ENCODE assay signal across 18 cellular contexts in the genomic region with DNA sequence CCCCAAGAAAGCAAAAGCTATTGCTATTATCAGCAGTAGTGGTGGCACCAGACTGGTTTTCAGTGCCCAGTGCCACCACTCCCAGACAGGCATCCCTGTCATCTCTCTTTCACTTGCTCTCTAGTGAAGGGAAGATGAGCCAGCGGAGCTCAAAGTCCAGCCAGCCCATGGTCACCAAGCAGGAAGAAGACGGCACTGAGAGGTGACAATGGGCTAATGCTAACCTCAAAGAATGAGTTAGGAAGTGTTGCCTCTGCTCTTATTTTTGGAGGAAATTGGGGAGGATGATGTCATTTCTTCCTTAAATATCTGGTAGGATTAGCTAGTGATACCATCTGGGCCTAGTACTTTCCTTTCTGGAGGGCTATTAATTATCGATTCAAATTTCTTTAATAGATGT. TPM values are rescaled to one million over a fixed set of nuclear protein-coding genes. Genes with fewer than 3 reads are reported as not detected.
DNase-seq lines count a peak whose midpoint lies in the region; ATAC-seq, FAIRE-seq and TF ChIP-seq lines count a peak whose summit lies in the region.
"Had no signal": no experiment of that assay in that cellular context is flagged by ENCODE, and none has a peak within 500 bp of the region (broad histone marks: within the 10 kb centered on the region; RNA-seq: fewer than 3 reads in every experiment).

No MANE protein-coding gene starts in this region.

- H3K4me1 ChIP-seq in OCI-LY1 (ENCODE audit: insufficient read depth, low read length, severe bottlenecking) (peaks cover 68% of the 10 kb centered on the region), GM12878 (ENCODE audit: control insufficient read depth, insufficient read depth, low read length) (peaks cover 43% of the 10 kb centered on the region), heart left ventricle (peaks cover 0 to 51% (median 0%) of the 10 kb centered on the region in 12 donors)
- H3K4me1 ChIP-seq: right atrium auricular region, transverse colon had no signal

- H3K9me3 Mint-ChIP-seq in activated naive CD4-positive, alpha-beta T cell treated with anti-CD3 and anti-CD28 coated beads, Interleukin-2, amount 10 ng/mL, durations not matched to agents 7 days and 5 days, result peaks cover 16% of the 10 kb centered on the region
- H3K9me3 Mint-ChIP-seq in stimulated activated memory B cell treated with anti-CD40 and anti-IgM and Interleukin-4, amounts not matched to agents 10 μg/mL and 1 μg/mL and 100 μg/mL, for 72 hours, result peaks cover 5% of the 10 kb centered on the region
- peaks cover 2% of the 10 kb centered on the region for H3K9me3 Mint-ChIP-seq in glutamatergic neuron (ENCODE audit: unreplicated experiment)

- 3% methylated on average over 3 of the region's 3 CpGs for WGBS in GM12878 (ENCODE audit: insufficient coverage, insufficient replicate concordance, low lambda C conversion rate, missing lambda C conversion rate)
- whole genome bisulfite sequencing in heart left ventricle, 4 donors, result 71 to 76% (median 73%) methylated on average over 3 of the region's 3 CpGs

- H3K9me3 ChIP-seq in OCI-LY1 (ENCODE audit: low read length), result peaks cover 13% of the 10 kb centered on the region
- H3K9me3 ChIP-seq in GM12878 (replicated peaks; ENCODE audit: control insufficient read depth, insufficient read depth, low read length), result peaks cover 16% of the 10 kb centered on the region
- H3K9me3 ChIP-seq in heart left ventricle, result peaks cover 0 to 23% (median 11%) of the 10 kb centered on the region in 12 donors
- H3K9me3 ChIP-seq: transverse colon had no signal

- H3K79me2 ChIP-seq in OCI-LY1 (ENCODE audit: insufficient read depth, low read length) (peaks cover 10% of the 10 kb centered on the region), GM12878 (ENCODE audit: control insufficient read depth, insufficient read depth, low read length) (peaks cover 57% of the 10 kb centered on the region)

- TF ChIP-seq CTCF in OCI-LY1 (IDR thresholded peaks at IDR 0.05; ENCODE audit: low read length) (no peak), GM12878 (IDR thresholded peaks at IDR 0.05 in 2 of 3, conservative IDR thresholded peaks at IDR 0.05 in 1 of 3; ENCODE audit: control insufficient read depth in 2 of 3, extremely low read depth in 1 of 3, insufficient read depth in 1 of 3, low read depth in 3 of 3, low read length in 3 of 3) (no peak), glutamatergic neuron (IDR thresholded peaks at IDR 0.05; ENCODE audit: partially characterized antibody, unreplicated experiment) (no peak), heart left ventricle (IDR thresholded peaks at IDR 0.05) (no peak)

- H3K9ac ChIP-seq in OCI-LY1 (ENCODE audit: low read length) (peak overlapping the region; percentile 38), GM12878 (ENCODE audit: control insufficient read depth, insufficient read depth, low read length) (peak overlapping the region; percentile 62)
- H3K9ac ChIP-seq: GM23248 had no signal

- peaks cover 47% of the 10 kb centered on the region for H3K36me3 Mint-ChIP-seq in activated naive CD4-positive, alpha-beta T cell treated with anti-CD3 and anti-CD28 coated beads, Interleukin-2, amount 10 ng/mL, durations not matched to agents 7 days and 5 days
- H3K36me3 Mint-ChIP-seq in stimulated activated memory B cell treated with anti-CD40 and anti-IgM and Interleukin-4, amounts not matched to agents 10 μg/mL and 1 μg/mL and 100 μg/mL, for 72 hours, result peaks cover 58% of the 10 kb centered on the region
- peaks cover 5% of the 10 kb centered on the region for H3K36me3 Mint-ChIP-seq in glutamatergic neuron (ENCODE audit: unreplicated experiment)

- H3K4me2 ChIP-seq in OCI-LY1 (ENCODE audit: low read length), result peak overlapping the region; percentile 85
- H3K4me2 ChIP-seq in GM12878 (ENCODE audit: control insufficient read depth, insufficient read depth), result peak overlapping the region; percentile 97

- ATAC-seq in GM12878 (peak; percentile 16), heart left ventricle (no peak)
- no peak for ATAC-seq in stimulated activated memory B cell treated with anti-CD40 and anti-IgM and Interleukin-4, amounts not matched to agents 10 μg/mL and 1 μg/mL and 100 μg/mL, for 72 hours

- H3F3A ChIP-seq in OCI-LY1 (ENCODE audit: insufficient read depth, low read length), result 0 out of 2 replicates have a peak, but pooled peaks cover 4% of the 10 kb centered on the region

- SMC1A ChIA-PET in GM12878 (lab: Charles Lee; ENCODE audit: uncharacterized antibody, unreplicated experiment), result interaction anchor here (0.7 to 5.7 kb wide), 15 partner anchors 9 to 494 kb away, joined by 3 to 82 read pairs (median 5); partner anchors contain the start of genes SP100, SP110 and SP140L

- peak overlapping the region; percentile 65 for H3K4me3 ChIP-seq in OCI-LY1 (ENCODE audit: low read depth, low read length, poor library complexity, severe bottlenecking)
- H3K4me3 ChIP-seq in GM12878, result peak overlapping the region; percentile 74
- peak overlapping the region in 1 of 12 donors; percentile 58 for H3K4me3 ChIP-seq in heart left ventricle
- H3K4me3 ChIP-seq: cardiac muscle cell, GM23248, right atrium auricular region, transverse colon had no signal

- peak overlapping the region; percentile 76 for H3K4me3 Mint-ChIP-seq in activated naive CD4-positive, alpha-beta T cell treated with anti-CD3 and anti-CD28 coated beads, Interleukin-2, amount 10 ng/mL, durations not matched to agents 7 days and 5 days
- H3K4me3 Mint-ChIP-seq in stimulated activated memory B cell treated with anti-CD40 and anti-IgM and Interleukin-4, amounts not matched to agents 10 μg/mL and 1 μg/mL and 100 μg/mL, for 72 hours, result peak overlapping the region; percentile 92
- no peak overlapping the region for H3K4me3 Mint-ChIP-seq in glutamatergic neuron (ENCODE audit: unreplicated experiment)

- in situ Hi-C loops in GM12878 (cut with MboI), result no loop called here

- intact Hi-C loops in GM12878 (cut with micrococcal nuclease; ENCODE audit: unreplicated experiment) (loop anchor here (2.0 to 10.0 kb wide), 7 partner anchors 40 to 488 kb away; partner anchors contain the start of genes CAB39, SP100 and SP140L), heart left ventricle (cut with DNase I) (loop anchor here in 4 of 10 donors (10.0 kb wide), 4 partner anchors 98 to 228 kb away; partner anchors contain the start of genes SP140L (in 2 of the 4) and SP100 (in 1 of the 4))

- FAIRE-seq in GM12878 (lab: Jason Lieb, UNC), result peak; percentile 56

- H3K36me3 ChIP-seq in OCI-LY1 (ENCODE audit: insufficient read depth, low read length) (peaks cover 25% of the 10 kb centered on the region), GM12878 (ENCODE audit: control insufficient read depth in 2 of 2, insufficient read depth in 2 of 2, low read length in 1 of 2) (peaks cover 0 to 4% of the 10 kb centered on the region in 2 experiments; a peak in 1 of 4 replicates), heart left ventricle (no peaks in the 10 kb centered on the region)
- H3K36me3 ChIP-seq: cardiac muscle cell, right atrium auricular region, transverse colon had no signal

- no peak for TF ChIP-seq POLR2A in GM12878 (IDR thresholded peaks at IDR 0.05; ENCODE audit: low read depth, low read length)
- no peak for TF ChIP-seq POLR2A in heart left ventricle (IDR thresholded peaks at IDR 0.05)

- H3K27ac Mint-ChIP-seq in activated naive CD4-positive, alpha-beta T cell treated with anti-CD3 and anti-CD28 coated beads, Interleukin-2, amount 10 ng/mL, durations not matched to agents 7 days and 5 days, result peak overlapping the region; percentile 83
- peak overlapping the region; percentile 96 for H3K27ac Mint-ChIP-seq in stimulated activated memory B cell treated with anti-CD40 and anti-IgM and Interleukin-4, amounts not matched to agents 10 μg/mL and 1 μg/mL and 100 μg/mL, for 72 hours
- no peak overlapping the region for H3K27ac Mint-ChIP-seq in glutamatergic neuron (ENCODE audit: unreplicated experiment)

- TF ChIP-seq EP300 in GM12878 (IDR thresholded peaks at IDR 0.05; ENCODE audit: borderline replicate concordance in 1 of 2, control insufficient read depth in 1 of 2, low read depth in 2 of 2, low read length in 2 of 2), result 0 out of 4 replicates have a peak, but pooled peaks of 1 of the 2 experiments have one; percentile 32

- no TSS peak for BruUV-seq in GM12878 (replicated peaks; lab: Mats Ljungman, UMichigan)

- H3K27me3 ChIP-seq in OCI-LY1 (ENCODE audit: insufficient read depth, low read length) (no peaks in the 10 kb centered on the region), GM12878 (replicated peaks in 1 of 2; ENCODE audit: control insufficient read depth in 2 of 2, insufficient read depth in 2 of 2, low read length in 1 of 2) (no peaks in the 10 kb centered on the region), heart left ventricle (no peaks in the 10 kb centered on the region)
- H3K27me3 ChIP-seq: cardiac muscle cell, right atrium auricular region, transverse colon had no signal

- H4K20me1 ChIP-seq in OCI-LY1 (ENCODE audit: insufficient read depth, low read length) (no peaks in the 10 kb centered on the region), GM12878 (ENCODE audit: control insufficient read depth, insufficient read depth) (no peaks in the 10 kb centered on the region)

- no peaks in the 10 kb centered on the region for H3K9me2 ChIP-seq in OCI-LY1 (ENCODE audit: low read depth, low read length)

- H2AFZ ChIP-seq in OCI-LY1 (ENCODE audit: low read length), result no peak overlapping the region
- peak overlapping the region; percentile 8 for H2AFZ ChIP-seq in GM12878 (ENCODE audit: control insufficient read depth, low read depth, low read length)
- H2AFZ ChIP-seq: GM23248 had no signal

- no peak for DNase-seq in activated naive CD4-positive, alpha-beta T cell treated with anti-CD3 and anti-CD28 coated beads, Interleukin-2, amount 10 ng/mL, durations not matched to agents 7 days and 5 days
- DNase-seq in activated naive CD4-positive, alpha-beta T cell treated with anti-CD3 and anti-CD28 coated beads, Interleukin-2, amount 50 U/mL, for 16 hours, result no peak
- no peak for DNase-seq in GM12878 (ENCODE audit: low read depth, low spot score)
- no peak for DNase-seq in glutamatergic neuron
- DNase-seq in heart left ventricle, result no peak
- no peak for DNase-seq in Ammon's horn (ENCODE audit: low spot score)
- DNase-seq: activated naive CD4-positive, alpha-beta T cell treated with Interleukin-2 at 50 U/mL for 16 hours; foreskin fibroblast; GM23248; NCI-H2081; NCI-H748 treated with DMSO at 0.1 percent for 48 hours; stimulated activated CD4-positive, alpha-beta T cell treated with anti-CD3 and anti-CD28 coated beads, Interleukin-2, amount 100 ng/mL, for 48 hours; transverse colon had no signal

- CTCF ChIA-PET in activated naive CD4-positive, alpha-beta T cell treated with anti-CD3 and anti-CD28 coated beads, Interleukin-2, amount 10 ng/mL, durations not matched to agents 7 days and 5 days (lab: Charles Lee), result interaction anchor here (1.4 to 1.5 kb wide), 2 partner anchors 9 to 384 kb away, joined by 3 to 6 read pairs; no protein-coding TSS in a partner anchor
- CTCF ChIA-PET in GM12878 (lab: Yijun Ruan, JAX), result interaction anchor here (0.6 to 1.7 kb wide), 6 partner anchors 12 to 384 kb away, joined by 3 to 7 read pairs (median 4); no protein-coding TSS in a partner anchor

- H3K4me1 Mint-ChIP-seq in activated naive CD4-positive, alpha-beta T cell treated with anti-CD3 and anti-CD28 coated beads, Interleukin-2, amount 10 ng/mL, durations not matched to agents 7 days and 5 days, result peaks cover 88% of the 10 kb centered on the region
- peaks cover 79% of the 10 kb centered on the region for H3K4me1 Mint-ChIP-seq in stimulated activated memory B cell treated with anti-CD40 and anti-IgM and Interleukin-4, amounts not matched to agents 10 μg/mL and 1 μg/mL and 100 μg/mL, for 72 hours
- no peaks in the 10 kb centered on the region for H3K4me1 Mint-ChIP-seq in glutamatergic neuron (ENCODE audit: low read depth, unreplicated experiment)

- no peak for TF ChIP-seq RAD21 in GM12878 (IDR thresholded peaks at IDR 0.05; ENCODE audit: insufficient read depth, low read depth, low read length)

- peak overlapping the region; percentile 95 for H3K27ac ChIP-seq in OCI-LY1 (ENCODE audit: low read depth, low read length, poor library complexity, severe bottlenecking)
- peak overlapping the region; percentile 56 for H3K27ac ChIP-seq in GM12878 (ENCODE audit: control insufficient read depth, insufficient read depth)
- H3K27ac ChIP-seq in heart left ventricle, result peak overlapping the region in 1 of 12 donors; percentile 41
- H3K27ac ChIP-seq: cardiac muscle cell, GM23248, right atrium auricular region had no signal

- RAD21 ChIA-PET in GM12878 (lab: Charles Lee; ENCODE audit: unreplicated experiment), result interaction anchor here (1.1 to 4.4 kb wide), 11 partner anchors 9 to 485 kb away, joined by 3 to 37 read pairs (median 5); partner anchors contain the start of genes CAB39 and SP140L

- no peaks in the 10 kb centered on the region for H3K27me3 Mint-ChIP-seq in activated naive CD4-positive, alpha-beta T cell treated with anti-CD3 and anti-CD28 coated beads, Interleukin-2, amount 10 ng/mL, durations not matched to agents 7 days and 5 days
- H3K27me3 Mint-ChIP-seq in stimulated activated memory B cell treated with anti-CD40 and anti-IgM and Interleukin-4, amounts not matched to agents 10 μg/mL and 1 μg/mL and 100 μg/mL, for 72 hours, result no peaks in the 10 kb centered on the region
- no peaks in the 10 kb centered on the region for H3K27me3 Mint-ChIP-seq in glutamatergic neuron (ENCODE audit: unreplicated experiment)

- POLR2A ChIA-PET in GM12878 (lab: Charles Lee), result interaction anchor here (0.5 to 2.7 kb wide), 15 partner anchors 8 to 487 kb away, joined by 3 to 20 read pairs (median 5); partner anchors contain the start of gene SP110

RNA-seq across cellular contexts. Expression of gene SP140, which starts 1.7 kb away (rescaled TPM):
- 405 and 446 TPM in 2 replicates for total RNA-seq in GM12878 (2013; cell fraction: nucleolus; rRNA removed)
- 87.0 and 101 TPM in 2 replicates for total RNA-seq in GM12878 (2014; rRNA removed)
- 141 and 154 TPM in 2 replicates for total RNA-seq in GM12878 (2014; rRNA removed; fragmentation: Illumina TruSeq; extraction: Trizol)
- 106 and 113 TPM in 2 replicates for total RNA-seq in GM12878 (2021)
- polyA plus RNA-seq in GM12878 (2011; ENCODE audit: low read depth), result 88.4 TPM
- 159 and 164 TPM in 2 replicates for polyA plus RNA-seq in GM12878 (2011; rRNA removed)
- polyA plus RNA-seq in GM12878 (2011; cell fraction: cytosol; rRNA removed), result 96.6 and 112 TPM in 2 replicates
- polyA plus RNA-seq in GM12878 (2011; cell fraction: nucleus; rRNA removed), result 175 and 178 TPM in 2 replicates
- polyA plus RNA-seq in GM12878 (2012), result 64.2 and 65.5 TPM in 2 replicates
- 120 and 143 TPM in 2 replicates for polyA plus RNA-seq in GM12878 (2014; fragmentation: Illumina TruSeq; extraction: Trizol)
- 10 to 100 TPM; 61.7 to 93.9 TPM for polyA plus RNA-seq in GM12878 (2014; fragmentation: Nextera tagmentation; extraction: Ambion mirVana)
- polyA plus RNA-seq in GM12878 (2014; rRNA removed), result 76.1 and 87.2 TPM in 2 replicates
- polyA plus RNA-seq in GM12878 (2016; fragmentation: Nextera tagmentation; extraction: Ambion mirVana), result 10 to 100 TPM; 85.4 to 87.5 TPM
- 143 and 187 TPM in 2 replicates for polyA minus RNA-seq in GM12878 (2011; rRNA and poly(A)+ RNA removed)
- 27.0 and 32.6 TPM in 2 replicates for polyA minus RNA-seq in GM12878 (2011; cell fraction: cytosol; rRNA and poly(A)+ RNA removed)
- polyA minus RNA-seq in GM12878 (2011; cell fraction: nucleus; rRNA and poly(A)+ RNA removed), result 173 and 304 TPM in 2 replicates
- not detected for total RNA-seq in glutamatergic neuron (ENCODE audit: unreplicated experiment)
- 1 to 10 TPM in 3 of 9 donors, under 1 TPM in 6; 0.46 to 9.6 (median 0.62) TPM for total RNA-seq in heart left ventricle
- polyA plus RNA-seq in heart left ventricle, result under 1 TPM; 0.46 to 0.69 TPM
- total RNA-seq: GM23248 had no signal
- polyA plus RNA-seq: GM23248 had no signal

RNA-seq across cellular contexts. Expression of gene SP110, which starts 7.4 kb away (rescaled TPM):
- 315 and 352 TPM in 2 replicates for total RNA-seq in GM12878 (2013; cell fraction: nucleolus; rRNA removed)
- total RNA-seq in GM12878 (2014; rRNA removed) (81.2 and 98.7 TPM in 2 replicates), GM12878 (2014; rRNA removed; fragmentation: Illumina TruSeq; extraction: Trizol) (125 and 130 TPM in 2 replicates), GM12878 (2021) (82.3 and 82.5 TPM in 2 replicates), glutamatergic neuron (ENCODE audit: unreplicated experiment) (1.3 TPM), heart left ventricle (10 to 100 TPM in 5 of 9 donors, 1 to 10 TPM in 4; 7.1 to 44.7 (median 10.7) TPM)
- polyA plus RNA-seq in GM12878 (2011; ENCODE audit: low read depth), result 67.6 TPM
- polyA plus RNA-seq in GM12878 (2011; rRNA removed) (86.5 and 107 TPM in 2 replicates), GM12878 (2014; fragmentation: Illumina TruSeq; extraction: Trizol) (149 and 176 TPM in 2 replicates), GM12878 (2014; fragmentation: Nextera tagmentation; extraction: Ambion mirVana) (100 to 1,000 TPM in 1 of 2 experiments, 10 to 100 TPM in 1; 97.3 to 103 TPM), GM12878 (2014; rRNA removed) (68.6 and 86.5 TPM in 2 replicates), GM12878 (2016; fragmentation: Nextera tagmentation; extraction: Ambion mirVana) (100 to 1,000 TPM; 109 to 113 TPM), heart left ventricle (1 to 10 TPM; 7.1 to 8.3 TPM)
- 94.5 and 123 TPM in 2 replicates for polyA plus RNA-seq in GM12878 (2011; cell fraction: cytosol; rRNA removed)
- polyA plus RNA-seq in GM12878 (2011; cell fraction: nucleus; rRNA removed), result 131 and 192 TPM in 2 replicates
- polyA plus RNA-seq in GM12878 (2012), result 84.4 and 86.7 TPM in 2 replicates
- polyA minus RNA-seq in GM12878 (2011; rRNA and poly(A)+ RNA removed), result 111 and 121 TPM in 2 replicates
- 38.5 and 44.1 TPM in 2 replicates for polyA minus RNA-seq in GM12878 (2011; cell fraction: cytosol; rRNA and poly(A)+ RNA removed)
- 78.3 and 127 TPM in 2 replicates for polyA minus RNA-seq in GM12878 (2011; cell fraction: nucleus; rRNA and poly(A)+ RNA removed)
- polyA plus RNA-seq: neural cell had no signal

Comparison
In these comparisons a context has a peak if more than half of its experiments do, and no peak if none do; other contexts are left out.
1. RNA of gene SP140, which starts 1.7 kb away (total RNA-seq): 87.0 to 446 TPM in GM12878; 0.46 to 9.6 TPM in heart left ventricle and not detected in glutamatergic neuron (single experiment); every median in the first group is over 4 times any median in the second.